In genomic region chr3:150217691-150218090, GRCh38 we compare ENCODE assay signal across 18 cellular contexts.
DNase-seq lines count a peak whose midpoint lies in the region; ATAC-seq and TF ChIP-seq lines count a peak whose summit lies in the region.
"Had no signal": no experiment of that assay in that cellular context is flagged by ENCODE, and none has a peak within 500 bp of the region (broad histone marks: within the 10 kb centered on the region; RNA-seq: fewer than 3 reads in every experiment).

No MANE protein-coding gene starts in this region.

- H3K36me3 ChIP-seq in mesendoderm (ENCODE audit: control insufficient read depth, insufficient read depth, low read length) (no peaks in the 10 kb centered on the region), sigmoid colon (no peaks in the 10 kb centered on the region), aorta (ENCODE audit: control insufficient read depth in 1 of 2, insufficient read depth in 2 of 2, low read length in 1 of 2) (no peaks in the 10 kb centered on the region)
- H3K36me3 ChIP-seq: BE2C had no signal

- H2BK15ac ChIP-seq in mesendoderm (replicated peaks; ENCODE audit: low read depth): no peak overlapping the region

- H3K4me1 ChIP-seq in mesendoderm (ENCODE audit: control insufficient read depth, low read depth, low read length): peaks cover 18% of the 10 kb centered on the region
- H3K4me1 ChIP-seq in sigmoid colon: peaks cover 0 to 22% (median 16%) of the 10 kb centered on the region in 4 donors
- H3K4me1 ChIP-seq in aorta (ENCODE audit: control insufficient read depth in 1 of 2, insufficient read depth in 2 of 2, low read length in 2 of 2): peaks cover 0 to 5% of the 10 kb centered on the region in 2 donors

- H3K18ac ChIP-seq in mesendoderm (ENCODE audit: low read length): no peak overlapping the region

- no peak for TF ChIP-seq EP300 in sigmoid colon (IDR thresholded peaks at IDR 0.05)

- H2BK5ac ChIP-seq in mesendoderm (ENCODE audit: low read length): no peak overlapping the region

- TF ChIP-seq CTCF in brain (conservative IDR thresholded peaks at IDR 0.05) (no peak), sigmoid colon (IDR thresholded peaks at IDR 0.05) (no peak)

- peak overlapping the region; percentile 79 to 96 (median 95) for H3K27ac Mint-ChIP-seq in brain
- H3K27ac Mint-ChIP-seq: CD4-positive, CD25-positive, alpha-beta regulatory T cell; CD8-positive, alpha-beta memory T cell; GM23338 had no signal

- no peaks in the 10 kb centered on the region for H3K79me1 ChIP-seq in mesendoderm (ENCODE audit: low read length)

- peaks cover 3 to 16% (median 4%) of the 10 kb centered on the region in 5 experiments for H3K9me3 Mint-ChIP-seq in brain

- DNase-seq in DMS 273 (lab: John Stamatoyannopoulos, UW; ENCODE audit: unreplicated experiment) (peak; percentile 47), DMS 273 treated with DMSO at 0.1 percent for 48 hours (lab: John Stamatoyannopoulos, UW) (peak; percentile 17), mesendoderm (no peak), sigmoid colon (no peak), KBM-7 (no peak), aorta (no peak)
- DNase-seq: ACHN; BE2C; C1 segment of cervical spinal cord; CD4-positive, CD25-positive, alpha-beta regulatory T cell; CD8-positive, alpha-beta memory T cell; COR-L47; DMS153; GDM1; H7 had no signal

- H3K36me3 Mint-ChIP-seq in brain: no peaks in the 10 kb centered on the region
- H3K36me3 Mint-ChIP-seq: CD4-positive, CD25-positive, alpha-beta regulatory T cell; CD8-positive, alpha-beta memory T cell had no signal

- ATAC-seq in aorta (ENCODE audit: low FRiP score): no peak
- ATAC-seq: GM23338, HCT116 had no signal

- peak overlapping the region; percentile 24 for H2AK5ac ChIP-seq in mesendoderm (ENCODE audit: low read length)

- no peaks in the 10 kb centered on the region for H3K79me2 ChIP-seq in mesendoderm (ENCODE audit: control insufficient read depth, insufficient read depth, low read length)

- no peak overlapping the region for H3K4me3 ChIP-seq in mesendoderm (ENCODE audit: low read length)
- H3K4me3 ChIP-seq in sigmoid colon: no peak overlapping the region
- H3K4me3 ChIP-seq in aorta (ENCODE audit: low read length in 2 of 2): no peak overlapping the region
- H3K4me3 ChIP-seq: GM23338 had no signal

- no peak overlapping the region for H3K27ac ChIP-seq in mesendoderm (ENCODE audit: low read depth, low read length)
- no peak overlapping the region for H3K27ac ChIP-seq in sigmoid colon
- no peak overlapping the region for H3K27ac ChIP-seq in aorta (ENCODE audit: low read depth in 1 of 2, low read length in 2 of 2)

- WGBS in mesendoderm (ENCODE audit: extremely low coverage, insufficient coverage, low lambda C conversion rate): no CpG with 5 or more reads among the region's 4 CpGs
- 96% methylated on average over 4 of the region's 4 CpGs for WGBS in sigmoid colon, 2 donors
- WGBS in aorta, 2 donors: 97 to 99% methylated on average over 4 of the region's 4 CpGs

- H3K23ac ChIP-seq in mesendoderm (ENCODE audit: low read length): no peak overlapping the region

- no peak overlapping the region for H4K5ac ChIP-seq in mesendoderm (ENCODE audit: low read length)

- H4K8ac ChIP-seq in mesendoderm (ENCODE audit: low read depth, low read length): no peak overlapping the region

- no peak overlapping the region for H2BK120ac ChIP-seq in mesendoderm (ENCODE audit: low read depth, low read length)

- peaks cover 57% of the 10 kb centered on the region for H3K4me1 Mint-ChIP-seq in brain

- intact Hi-C loops in sigmoid colon (cut with DNase I): no loop called here
- intact Hi-C loops in aorta (cut with DNase I): no loop called here

- H3K9me3 ChIP-seq in sigmoid colon (peaks cover 0 to 2% (median 1%) of the 10 kb centered on the region in 4 donors), aorta (ENCODE audit: control insufficient read depth, low read length) (no peaks in the 10 kb centered on the region)
- H3K9me3 ChIP-seq: BE2C had no signal

- no peak overlapping the region for H3K56ac ChIP-seq in mesendoderm (ENCODE audit: low read length)

- H3K27me3 ChIP-seq in mesendoderm (ENCODE audit: insufficient read depth, low read length, poor library complexity) (no peaks in the 10 kb centered on the region), sigmoid colon (no peaks in the 10 kb centered on the region), aorta (ENCODE audit: control insufficient read depth in 1 of 2, insufficient read depth in 2 of 2, low read length in 1 of 2) (no peaks in the 10 kb centered on the region)

- in situ Hi-C loops in KBM-7 (cut with MboI; ENCODE audit: low pct_unique_long_range_greater_than_20kb, low sequenced_read_pairs): loop anchor here (25.0 kb wide), 1 partner anchor 255 kb away; the partner anchor contains the start of gene PFN2

- H3K27me3 Mint-ChIP-seq in brain: peaks cover 8% of the 10 kb centered on the region

- no peak overlapping the region for H3K4ac ChIP-seq in mesendoderm (ENCODE audit: low read depth, low read length)

- H3K9ac ChIP-seq in mesendoderm (ENCODE audit: low read length): no peak overlapping the region

- no peak for TF ChIP-seq POLR2A in sigmoid colon (IDR thresholded peaks at IDR 0.05)

- no peak overlapping the region for H3K4me3 Mint-ChIP-seq in brain
- H3K4me3 Mint-ChIP-seq: CD4-positive, CD25-positive, alpha-beta regulatory T cell; CD8-positive, alpha-beta memory T cell; GM23338 had no signal

- H3K4me2 ChIP-seq in mesendoderm (ENCODE audit: low read length): no peak overlapping the region
- H3K4me2 ChIP-seq: GM23338 had no signal

Comparison
In these comparisons a context has a peak if more than half of its experiments do, and no peak if none do; other contexts are left out.
1. DNase-seq: peak in DMS 273 (single experiment) and DMS 273 treated with DMSO at 0.1 percent for 48 hours (single experiment); none in mesendoderm (single experiment), sigmoid colon (single experiment), KBM-7 (single experiment) and aorta (0 of 2).